25 cellular contexts compared by ENCODE assay signal in the genomic region with DNA sequence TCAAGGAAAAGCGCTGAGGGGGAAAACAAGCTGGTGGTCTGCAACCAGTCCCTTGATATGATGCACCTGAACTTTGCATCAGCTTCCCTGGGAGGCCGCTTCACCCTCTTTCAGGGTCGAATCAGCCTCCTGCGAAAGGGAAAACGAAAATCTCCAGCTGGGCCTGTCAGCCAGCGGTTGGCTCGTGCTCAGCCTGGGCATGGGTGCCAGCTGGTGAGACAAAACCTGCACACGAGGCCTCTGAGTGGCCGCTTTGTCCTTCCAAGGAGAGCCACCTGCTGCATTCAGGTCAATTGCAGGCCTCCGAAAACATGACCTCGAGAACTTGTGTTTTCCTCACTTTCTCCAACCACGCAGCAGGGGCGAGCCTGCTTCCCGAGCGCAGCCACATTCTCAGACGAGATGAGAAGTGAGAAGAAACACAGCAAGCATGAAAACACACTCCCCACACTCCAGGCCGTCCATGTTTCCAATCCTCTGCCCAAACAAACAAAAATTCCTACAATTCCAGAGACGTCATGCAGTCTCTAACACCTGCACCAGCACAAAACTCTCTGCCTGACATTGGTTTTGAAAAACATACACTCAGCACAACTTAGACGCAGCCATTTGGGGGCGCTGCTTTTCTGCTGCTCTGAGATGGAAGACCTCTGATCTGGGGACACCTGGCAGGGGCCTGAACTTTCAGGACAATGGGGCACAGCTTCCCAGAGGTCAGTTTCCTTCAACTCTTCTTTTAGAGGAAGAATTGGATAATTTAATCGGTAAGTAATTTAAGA.
A peak's percentile ranks its signal among the peaks of the same experiment; 100 is the strongest.
DNase-seq lines count a peak whose midpoint lies in the region; ATAC-seq and TF ChIP-seq lines count a peak whose summit lies in the region.
"Had no signal": no experiment of that assay in that cellular context is flagged by ENCODE, and none has a peak within 500 bp of the region (broad histone marks: within the 10 kb centered on the region; RNA-seq: fewer than 3 reads in every experiment).

No MANE protein-coding gene starts in this region.

- TF ChIP-seq CTCF in GM12864 (IDR thresholded peaks at IDR 0.05; ENCODE audit: low read depth, low read length, missing control alignments), result peak; percentile 27
- peak; percentile 47 for TF ChIP-seq CTCF in PC-3 (conservative IDR thresholded peaks at IDR 0.05; ENCODE audit: low read depth, low read length)
- no peak for TF ChIP-seq CTCF in stomach (IDR thresholded peaks at IDR 0.05)

- no peaks in the 10 kb centered on the region for H3K4me1 Mint-ChIP-seq in naive thymus-derived CD4-positive, alpha-beta T cell
- H3K4me1 Mint-ChIP-seq: stimulated activated naive CD8-positive, alpha-beta T cell treated with anti-CD3 and anti-CD28 coated beads, Interleukin-15, amount 100 ng/mL, for 72 hours had no signal

- H3K27me3 ChIP-seq in H7 (ENCODE audit: control insufficient read depth, insufficient read depth, low read length) (no peaks in the 10 kb centered on the region), PC-3 (ENCODE audit: low read length) (peaks cover 7% of the 10 kb centered on the region; the same call in 1 of the 2 replicates), stomach (peaks cover 0 to 22% (median 0%) of the 10 kb centered on the region in 3 donors)
- H3K27me3 ChIP-seq in naive thymus-derived CD4-positive, alpha-beta T cell (ENCODE audit: control insufficient read depth in 2 of 2, insufficient read depth in 2 of 2, low read length in 2 of 2), result no peaks in the 10 kb centered on the region
- H3K27me3 ChIP-seq: MG63, tibial nerve had no signal

- H2AFZ ChIP-seq in PC-3 (ENCODE audit: low read length), result no peak overlapping the region

- H3K4me3 ChIP-seq in GM12864 (ENCODE audit: low read depth, low read length) (no peak overlapping the region), H7 (ENCODE audit: insufficient read depth, low read depth, low read length) (no peak overlapping the region), PC-3 (ENCODE audit: low read length) (no peak overlapping the region), stomach (no peak overlapping the region)
- no peak overlapping the region for H3K4me3 ChIP-seq in naive thymus-derived CD4-positive, alpha-beta T cell (ENCODE audit: low read length)
- H3K4me3 ChIP-seq: lung, MG63, psoas muscle, tibial nerve had no signal

- 80 to 83% (median 80%) methylated on average over 20 to 21 of the region's 21 CpGs for WGBS in stomach, 5 donors

- no peaks in the 10 kb centered on the region for H3K36me3 ChIP-seq in H7 (replicated peaks; ENCODE audit: control insufficient read depth, insufficient read depth, low read length)
- H3K36me3 ChIP-seq in PC-3 (ENCODE audit: low read depth, low read length), result no peaks in the 10 kb centered on the region
- H3K36me3 ChIP-seq in naive thymus-derived CD4-positive, alpha-beta T cell (ENCODE audit: control insufficient read depth in 2 of 3, insufficient read depth in 3 of 3, low read length in 3 of 3), result no peaks in the 10 kb centered on the region
- no peaks in the 10 kb centered on the region for H3K36me3 ChIP-seq in stomach
- H3K36me3 ChIP-seq: MG63, tibial nerve had no signal

- H3K27ac ChIP-seq in PC-3 (ENCODE audit: low read length) (no peak overlapping the region), stomach (no peak overlapping the region)
- no peak overlapping the region for H3K27ac ChIP-seq in naive thymus-derived CD4-positive, alpha-beta T cell (ENCODE audit: low read depth, low read length)
- H3K27ac ChIP-seq: psoas muscle, tibial nerve had no signal

- H3K79me2 ChIP-seq in PC-3 (ENCODE audit: low read length), result no peaks in the 10 kb centered on the region

- H3K27me3 Mint-ChIP-seq in naive thymus-derived CD4-positive, alpha-beta T cell, result peaks cover 0 to 17% (median 11%) of the 10 kb centered on the region in 5 donors

- DNase-seq in GM12864 (ENCODE audit: low read depth) (no peak), H7 (peak; percentile 74), PC-3 (no peak), iPS-NIHi7 (ENCODE audit: extremely low spot score) (peak; percentile 58), stomach (no peak), NCI-H187 treated with DMSO at 0.1 percent for 48 hours (lab: John Stamatoyannopoulos, UW) (no peak), DMS114 treated with DMSO at 0.1 percent for 48 hours (lab: John Stamatoyannopoulos, UW; ENCODE audit: unreplicated experiment) (no peak)
- DNase-seq in naive thymus-derived CD4-positive, alpha-beta T cell, result no peak
- DNase-seq: activated CD4-positive, alpha-beta memory T cell treated with anti-CD3 and anti-CD28 coated beads for 36 hours; activated CD4-positive, CD25-positive, alpha-beta regulatory T cell; activated naive CD8-positive, alpha-beta T cell treated with anti-CD3 and anti-CD28 coated beads for 36 hours; C1 segment of cervical spinal cord; central memory CD4-positive, alpha-beta T cell; glutamatergic neuron; MG63; NCI-H1436 treated with DMSO at 0.1 percent for 48 hours; NCI-H2171 treated with DMSO at 0.1 percent for 48 hours; NCI-H524 treated with DMSO at 0.1 percent for 48 hours; OCI-M1; psoas muscle; Right ventricle myocardium superior; stimulated activated naive CD8-positive, alpha-beta T cell treated with anti-CD3 and anti-CD28 coated beads, Interleukin-15, amount 100 ng/mL, for 72 hours had no signal

- peaks cover 1 to 12% (median 5%) of the 10 kb centered on the region in 11 donors for H3K9me3 Mint-ChIP-seq in naive thymus-derived CD4-positive, alpha-beta T cell

- H3K9me3 ChIP-seq in PC-3 (ENCODE audit: low read length), result no peaks in the 10 kb centered on the region
- no peaks in the 10 kb centered on the region for H3K9me3 ChIP-seq in naive thymus-derived CD4-positive, alpha-beta T cell (ENCODE audit: control insufficient read depth in 2 of 3, low read length in 3 of 3)
- no peaks in the 10 kb centered on the region for H3K9me3 ChIP-seq in stomach
- H3K9me3 ChIP-seq: MG63, psoas muscle, tibial nerve had no signal

- H3K27ac Mint-ChIP-seq in naive thymus-derived CD4-positive, alpha-beta T cell, result no peak overlapping the region
- H3K27ac Mint-ChIP-seq: activated CD4-positive, alpha-beta memory T cell treated with anti-CD3 and anti-CD28 coated beads for 36 hours; activated naive CD8-positive, alpha-beta T cell treated with anti-CD3 and anti-CD28 coated beads for 36 hours; stimulated activated naive CD8-positive, alpha-beta T cell treated with anti-CD3 and anti-CD28 coated beads, Interleukin-15, amount 100 ng/mL, for 72 hours had no signal

- POLR2A ChIA-PET in PC-3 (lab: Charles Lee; ENCODE audit: unreplicated experiment), result no interaction called here
- POLR2A ChIA-PET in naive thymus-derived CD4-positive, alpha-beta T cell (lab: Charles Lee), result no interaction called here

- H3F3A ChIP-seq in PC-3 (ENCODE audit: low read length, unreplicated experiment), result no peaks in the 10 kb centered on the region

- TF ChIP-seq POLR2A in stomach (IDR thresholded peaks at IDR 0.05), result no peak

- H3K4me1 ChIP-seq in PC-3 (ENCODE audit: insufficient read depth, low read length) (no peaks in the 10 kb centered on the region), stomach (no peaks in the 10 kb centered on the region)
- H3K4me1 ChIP-seq in naive thymus-derived CD4-positive, alpha-beta T cell (ENCODE audit: control insufficient read depth in 2 of 2, insufficient read depth in 2 of 2, low read length in 2 of 2), result no peaks in the 10 kb centered on the region
- H3K4me1 ChIP-seq: psoas muscle, tibial nerve had no signal

- H3K9me2 ChIP-seq in PC-3 (replicated peaks; ENCODE audit: low read length), result no peaks in the 10 kb centered on the region

- H4K20me1 ChIP-seq in PC-3 (ENCODE audit: low read length), result no peaks in the 10 kb centered on the region

- no peak overlapping the region for H3K9ac ChIP-seq in PC-3 (ENCODE audit: low read length)

- intact Hi-C loops in PC-3 (cut with micrococcal nuclease), result no loop called here
- intact Hi-C loops in naive thymus-derived CD4-positive, alpha-beta T cell (cut with micrococcal nuclease), result no loop called here
- intact Hi-C loops in stomach (cut with DNase I; ENCODE audit: low total_unique reads), result no loop called here

- no peak for TF ChIP-seq EP300 in stomach (IDR thresholded peaks at IDR 0.05)

- CTCF ChIA-PET in PC-3 (lab: Charles Lee), result interaction anchor here (1.0 kb wide), 1 partner anchor 284 kb away, joined by 3 read pairs; no protein-coding TSS in a partner anchor
- CTCF ChIA-PET in naive thymus-derived CD4-positive, alpha-beta T cell (lab: Charles Lee), result no interaction called here

- H3K4me2 ChIP-seq in PC-3 (ENCODE audit: low read length), result no peak overlapping the region

- no TSS peak for BruUV-seq in PC-3 (replicated peaks; lab: Mats Ljungman, UMichigan)

- no peaks in the 10 kb centered on the region for H3K36me3 Mint-ChIP-seq in naive thymus-derived CD4-positive, alpha-beta T cell
- H3K36me3 Mint-ChIP-seq: activated CD4-positive, alpha-beta memory T cell treated with anti-CD3 and anti-CD28 coated beads for 36 hours; activated naive CD8-positive, alpha-beta T cell treated with anti-CD3 and anti-CD28 coated beads for 36 hours; IgD-negative memory B cell had no signal

- ATAC-seq in PC-3, result no peak
- no peak for ATAC-seq in naive thymus-derived CD4-positive, alpha-beta T cell
- ATAC-seq: psoas muscle; stimulated activated naive CD8-positive, alpha-beta T cell treated with anti-CD3 and anti-CD28 coated beads, Interleukin-15, amount 100 ng/mL, for 72 hours had no signal

- no peak overlapping the region for H3K4me3 Mint-ChIP-seq in naive thymus-derived CD4-positive, alpha-beta T cell
- H3K4me3 Mint-ChIP-seq: activated CD4-positive, alpha-beta memory T cell treated with anti-CD3 and anti-CD28 coated beads for 36 hours; activated naive CD8-positive, alpha-beta T cell treated with anti-CD3 and anti-CD28 coated beads for 36 hours; stimulated activated naive CD8-positive, alpha-beta T cell treated with anti-CD3 and anti-CD28 coated beads, Interleukin-15, amount 100 ng/mL, for 72 hours had no signal

Comparison
In these comparisons a context has a peak if more than half of its experiments do, and no peak if none do; other contexts are left out.
1. DNase-seq: peak in H7 (single experiment) and iPS-NIHi7 (single experiment); none in GM12864 (single experiment), PC-3 (single experiment), naive thymus-derived CD4-positive, alpha-beta T cell (0 of 9), stomach (single experiment), NCI-H187 treated with DMSO at 0.1 percent for 48 hours (single experiment) and DMS114 treated with DMSO at 0.1 percent for 48 hours (single experiment).
2. CTCF ChIP-seq: peak in GM12864 (single experiment) and PC-3 (single experiment); none in stomach (0 of 7).